ENCODE assay signal across 13 cellular contexts in the genomic region with DNA sequence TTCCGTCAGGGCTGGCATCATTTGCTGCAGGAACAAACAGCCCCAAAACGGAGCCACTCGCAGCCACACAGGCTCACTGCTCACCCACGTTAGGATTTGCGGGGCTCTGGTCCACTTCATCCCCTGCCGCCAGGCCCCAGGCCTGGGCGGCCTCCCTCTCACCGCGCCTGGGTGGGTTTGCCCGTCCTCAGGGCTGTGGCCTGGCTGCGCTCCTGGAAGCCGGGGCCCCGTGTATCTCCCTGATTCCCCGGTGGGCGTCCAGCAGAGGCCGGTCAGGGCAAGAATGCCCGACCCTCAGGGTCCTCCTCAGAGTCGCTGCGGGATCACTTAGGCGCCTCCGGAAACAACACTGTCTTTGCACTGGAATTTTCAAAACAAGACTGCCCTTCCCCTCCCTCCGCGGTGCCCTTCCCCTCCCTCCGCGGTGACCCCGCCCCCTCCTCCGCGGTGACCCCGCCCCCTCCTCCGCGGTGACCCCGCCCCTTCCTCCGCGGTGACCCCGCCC.
DNase-seq lines count a peak whose midpoint lies in the region; ATAC-seq and TF ChIP-seq lines count a peak whose summit lies in the region.
"Had no signal": no experiment of that assay in that cellular context is flagged by ENCODE, and none has a peak within 500 bp of the region (broad histone marks: within the 10 kb centered on the region; RNA-seq: fewer than 3 reads in every experiment).

No MANE protein-coding gene starts in this region.

- peak; percentile 25 for DNase-seq in activated effector memory CD4-positive, alpha-beta T cell treated with Interleukin-2 at 50 U/mL for 16 hours
- DNase-seq in activated effector memory CD4-positive, alpha-beta T cell treated with anti-CD3 and anti-CD28 coated beads, Interleukin-2, amount 50 U/mL, for 16 hours = no peak
- DNase-seq in coronary artery (ENCODE audit: low spot score) = no peak
- no peak for DNase-seq in DMS114 treated with DMSO at 0.1 percent for 48 hours (lab: John Stamatoyannopoulos, UW; ENCODE audit: unreplicated experiment)
- DNase-seq in GM13977 (ENCODE audit: low spot score) = no peak
- DNase-seq: activated CD4-positive, CD25-positive, alpha-beta regulatory T cell treated with anti-CD3 and anti-CD28 coated beads, Interleukin-2, amount 50 U/mL, for 72 hours; HFFc6; NCI-H446 treated with DMSO at 0.1 percent for 48 hours; stimulated activated CD4-positive, alpha-beta T cell treated with anti-CD3 and anti-CD28 coated beads, Interleukin-15, amount 100 ng/mL, for 24 hours had no signal

- ATAC-seq in SK-N-SH treated with all-trans-retinoic acid at 6 μM for 48 hours = peak; percentile 54
- no peak for ATAC-seq in GM21526 (IDR thresholded peaks at IDR 0.05; ENCODE audit: low FRiP score, unreplicated experiment)

- peak overlapping the region; percentile 78 for H3K4me3 Mint-ChIP-seq in stimulated activated naive CD8-positive, alpha-beta T cell treated with anti-CD3 and anti-CD28 coated beads, Interleukin-15, Interleukin-2, amounts not matched to agents 100 ng/mL and 50 ng/mL, for 24 hours
- H3K4me3 Mint-ChIP-seq: HFFc6 had no signal

- TF ChIP-seq CTCF in coronary artery (IDR thresholded peaks at IDR 0.05) = no peak
- TF ChIP-seq CTCF in GM13977 (IDR thresholded peaks at IDR 0.05; ENCODE audit: extremely low read depth, insufficient read depth, missing control alignments) = no peak

- in situ Hi-C loops in GM13977 (cut with MboI; ENCODE audit: low pct_unique_long_range_greater_than_20kb, low sequenced_read_pairs, unreplicated experiment) = no loop called here

- no peak overlapping the region for H3K27ac ChIP-seq in coronary artery
- H3K27ac ChIP-seq: neutrophil had no signal

- H3K9me3 Mint-ChIP-seq in stimulated activated naive CD8-positive, alpha-beta T cell treated with anti-CD3 and anti-CD28 coated beads, Interleukin-15, Interleukin-2, amounts not matched to agents 100 ng/mL and 50 ng/mL, for 24 hours = no peaks in the 10 kb centered on the region

- no peaks in the 10 kb centered on the region for H3K36me3 Mint-ChIP-seq in stimulated activated naive CD8-positive, alpha-beta T cell treated with anti-CD3 and anti-CD28 coated beads, Interleukin-15, Interleukin-2, amounts not matched to agents 100 ng/mL and 50 ng/mL, for 24 hours (ENCODE audit: low read depth)

- H3K27me3 Mint-ChIP-seq in stimulated activated naive CD8-positive, alpha-beta T cell treated with anti-CD3 and anti-CD28 coated beads, Interleukin-15, Interleukin-2, amounts not matched to agents 100 ng/mL and 50 ng/mL, for 24 hours = no peaks in the 10 kb centered on the region

- peak overlapping the region; percentile 4 for H3K4me3 ChIP-seq in coronary artery

- H3K4me1 Mint-ChIP-seq in stimulated activated naive CD8-positive, alpha-beta T cell treated with anti-CD3 and anti-CD28 coated beads, Interleukin-15, Interleukin-2, amounts not matched to agents 100 ng/mL and 50 ng/mL, for 24 hours (ENCODE audit: low read depth) = peaks cover 52% of the 10 kb centered on the region

- no peak overlapping the region for H3K27ac Mint-ChIP-seq in stimulated activated naive CD8-positive, alpha-beta T cell treated with anti-CD3 and anti-CD28 coated beads, Interleukin-15, Interleukin-2, amounts not matched to agents 100 ng/mL and 50 ng/mL, for 24 hours
- H3K27ac Mint-ChIP-seq: HFFc6 had no signal

TF ChIP-seq in SK-N-SH treated with all-trans-retinoic acid at 6 μM for 48 hours, 23 proteins besides CTCF, POLR2A, EP300 and RAD21:
- TF ChIP-seq ZNF70 (CRISPR knock-in tag; IDR thresholded peaks at IDR 0.05) (no peak), TOX (CRISPR knock-in tag; IDR thresholded peaks at IDR 0.05; ENCODE audit: borderline replicate concordance) (no peak), OSR1 (CRISPR knock-in tag; IDR thresholded peaks at IDR 0.05) (no peak), ISL1 (CRISPR knock-in tag; IDR thresholded peaks at IDR 0.05) (no peak)
- TF ChIP-seq, protein P1, sequence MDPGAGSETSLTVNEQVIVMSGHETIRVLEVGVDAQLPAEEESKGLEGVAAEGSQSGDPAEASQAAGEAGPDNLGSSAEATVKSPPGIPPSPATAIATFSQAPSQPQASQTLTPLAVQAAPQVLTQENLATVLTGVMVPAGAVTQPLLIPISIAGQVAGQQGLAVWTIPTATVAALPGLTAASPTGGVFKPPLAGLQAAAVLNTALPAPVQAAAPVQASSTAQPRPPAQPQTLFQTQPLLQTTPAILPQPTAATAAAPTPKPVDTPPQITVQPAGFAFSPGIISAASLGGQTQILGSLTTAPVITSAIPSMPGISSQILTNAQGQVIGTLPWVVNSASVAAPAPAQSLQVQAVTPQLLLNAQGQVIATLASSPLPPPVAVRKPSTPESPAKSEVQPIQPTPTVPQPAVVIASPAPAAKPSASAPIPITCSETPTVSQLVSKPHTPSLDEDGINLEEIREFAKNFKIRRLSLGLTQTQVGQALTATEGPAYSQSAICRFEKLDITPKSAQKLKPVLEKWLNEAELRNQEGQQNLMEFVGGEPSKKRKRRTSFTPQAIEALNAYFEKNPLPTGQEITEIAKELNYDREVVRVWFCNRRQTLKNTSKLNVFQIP (CRISPR knock-in tag; IDR thresholded peaks at IDR 0.05; ENCODE audit: borderline replicate concordance, low read depth) = no peak
